1 cellular context compared by ENCODE assay signal in the genomic region with DNA sequence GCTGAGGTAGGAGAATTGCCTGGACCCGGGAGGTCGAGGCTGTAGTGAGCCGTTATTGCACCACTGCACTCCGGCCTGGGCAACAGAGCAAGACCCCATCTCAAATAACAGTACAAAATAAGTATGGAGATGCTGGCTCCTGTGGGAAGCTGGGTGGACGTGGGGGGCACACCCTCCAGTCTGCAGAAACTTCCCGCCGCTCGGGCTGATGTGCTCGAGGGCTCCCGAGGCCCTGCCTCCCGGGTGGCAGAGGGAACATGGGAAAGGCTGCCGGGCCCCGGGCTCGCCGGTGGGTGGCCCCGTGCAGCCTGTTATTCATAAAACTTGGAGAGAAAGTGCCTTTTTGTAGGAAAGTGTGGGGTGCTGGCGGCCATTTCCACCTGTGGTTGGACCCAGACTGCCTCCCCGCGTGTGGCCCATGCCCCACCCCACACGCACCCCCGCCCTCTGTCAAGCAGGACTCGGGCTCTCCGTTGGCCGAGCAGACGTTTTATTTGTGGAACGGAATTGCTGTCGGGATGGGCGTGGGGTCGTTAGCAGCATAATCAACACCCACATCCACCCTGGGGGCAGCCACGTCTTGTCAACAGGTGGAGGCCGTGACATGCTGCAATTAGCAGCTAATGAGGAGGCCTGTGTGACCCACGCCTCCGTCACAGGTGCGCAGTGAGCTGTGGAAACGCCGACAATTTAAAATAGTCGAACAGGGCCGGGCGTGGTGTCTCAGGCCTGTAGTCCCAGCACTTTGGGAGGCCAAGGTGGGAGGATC.
TF ChIP-seq lines count a peak whose summit lies in the region.

No MANE protein-coding gene starts in this region.

TF ChIP-seq in WTC11, 78 proteins besides CTCF, POLR2A, EP300 and RAD21:
- peak; percentile 44; the same call in 1 of the 2 replicates for TF ChIP-seq ZNF121 (CRISPR knock-in tag; IDR thresholded peaks at IDR 0.05)
- TF ChIP-seq EMX1 (CRISPR knock-in tag; IDR thresholded peaks at IDR 0.05): no peak
- no peak for TF ChIP-seq ZNF396 (CRISPR knock-in tag; IDR thresholded peaks at IDR 0.05; ENCODE audit: borderline replicate concordance)
- TF ChIP-seq NR2C2 (CRISPR knock-in tag; IDR thresholded peaks at IDR 0.05): no peak
- no peak for TF ChIP-seq IRF2 (CRISPR knock-in tag; IDR thresholded peaks at IDR 0.05; ENCODE audit: borderline replicate concordance, low read depth)
- TF ChIP-seq, protein P1, sequence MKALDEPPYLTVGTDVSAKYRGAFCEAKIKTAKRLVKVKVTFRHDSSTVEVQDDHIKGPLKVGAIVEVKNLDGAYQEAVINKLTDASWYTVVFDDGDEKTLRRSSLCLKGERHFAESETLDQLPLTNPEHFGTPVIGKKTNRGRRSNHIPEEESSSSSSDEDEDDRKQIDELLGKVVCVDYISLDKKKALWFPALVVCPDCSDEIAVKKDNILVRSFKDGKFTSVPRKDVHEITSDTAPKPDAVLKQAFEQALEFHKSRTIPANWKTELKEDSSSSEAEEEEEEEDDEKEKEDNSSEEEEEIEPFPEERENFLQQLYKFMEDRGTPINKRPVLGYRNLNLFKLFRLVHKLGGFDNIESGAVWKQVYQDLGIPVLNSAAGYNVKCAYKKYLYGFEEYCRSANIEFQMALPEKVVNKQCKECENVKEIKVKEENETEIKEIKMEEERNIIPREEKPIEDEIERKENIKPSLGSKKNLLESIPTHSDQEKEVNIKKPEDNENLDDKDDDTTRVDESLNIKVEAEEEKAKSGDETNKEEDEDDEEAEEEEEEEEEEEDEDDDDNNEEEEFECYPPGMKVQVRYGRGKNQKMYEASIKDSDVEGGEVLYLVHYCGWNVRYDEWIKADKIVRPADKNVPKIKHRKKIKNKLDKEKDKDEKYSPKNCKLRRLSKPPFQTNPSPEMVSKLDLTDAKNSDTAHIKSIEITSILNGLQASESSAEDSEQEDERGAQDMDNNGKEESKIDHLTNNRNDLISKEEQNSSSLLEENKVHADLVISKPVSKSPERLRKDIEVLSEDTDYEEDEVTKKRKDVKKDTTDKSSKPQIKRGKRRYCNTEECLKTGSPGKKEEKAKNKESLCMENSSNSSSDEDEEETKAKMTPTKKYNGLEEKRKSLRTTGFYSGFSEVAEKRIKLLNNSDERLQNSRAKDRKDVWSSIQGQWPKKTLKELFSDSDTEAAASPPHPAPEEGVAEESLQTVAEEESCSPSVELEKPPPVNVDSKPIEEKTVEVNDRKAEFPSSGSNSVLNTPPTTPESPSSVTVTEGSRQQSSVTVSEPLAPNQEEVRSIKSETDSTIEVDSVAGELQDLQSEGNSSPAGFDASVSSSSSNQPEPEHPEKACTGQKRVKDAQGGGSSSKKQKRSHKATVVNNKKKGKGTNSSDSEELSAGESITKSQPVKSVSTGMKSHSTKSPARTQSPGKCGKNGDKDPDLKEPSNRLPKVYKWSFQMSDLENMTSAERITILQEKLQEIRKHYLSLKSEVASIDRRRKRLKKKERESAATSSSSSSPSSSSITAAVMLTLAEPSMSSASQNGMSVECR (CRISPR knock-in tag; IDR thresholded peaks at IDR 0.05; ENCODE audit: borderline replicate concordance): no peak
- TF ChIP-seq, protein P2, sequence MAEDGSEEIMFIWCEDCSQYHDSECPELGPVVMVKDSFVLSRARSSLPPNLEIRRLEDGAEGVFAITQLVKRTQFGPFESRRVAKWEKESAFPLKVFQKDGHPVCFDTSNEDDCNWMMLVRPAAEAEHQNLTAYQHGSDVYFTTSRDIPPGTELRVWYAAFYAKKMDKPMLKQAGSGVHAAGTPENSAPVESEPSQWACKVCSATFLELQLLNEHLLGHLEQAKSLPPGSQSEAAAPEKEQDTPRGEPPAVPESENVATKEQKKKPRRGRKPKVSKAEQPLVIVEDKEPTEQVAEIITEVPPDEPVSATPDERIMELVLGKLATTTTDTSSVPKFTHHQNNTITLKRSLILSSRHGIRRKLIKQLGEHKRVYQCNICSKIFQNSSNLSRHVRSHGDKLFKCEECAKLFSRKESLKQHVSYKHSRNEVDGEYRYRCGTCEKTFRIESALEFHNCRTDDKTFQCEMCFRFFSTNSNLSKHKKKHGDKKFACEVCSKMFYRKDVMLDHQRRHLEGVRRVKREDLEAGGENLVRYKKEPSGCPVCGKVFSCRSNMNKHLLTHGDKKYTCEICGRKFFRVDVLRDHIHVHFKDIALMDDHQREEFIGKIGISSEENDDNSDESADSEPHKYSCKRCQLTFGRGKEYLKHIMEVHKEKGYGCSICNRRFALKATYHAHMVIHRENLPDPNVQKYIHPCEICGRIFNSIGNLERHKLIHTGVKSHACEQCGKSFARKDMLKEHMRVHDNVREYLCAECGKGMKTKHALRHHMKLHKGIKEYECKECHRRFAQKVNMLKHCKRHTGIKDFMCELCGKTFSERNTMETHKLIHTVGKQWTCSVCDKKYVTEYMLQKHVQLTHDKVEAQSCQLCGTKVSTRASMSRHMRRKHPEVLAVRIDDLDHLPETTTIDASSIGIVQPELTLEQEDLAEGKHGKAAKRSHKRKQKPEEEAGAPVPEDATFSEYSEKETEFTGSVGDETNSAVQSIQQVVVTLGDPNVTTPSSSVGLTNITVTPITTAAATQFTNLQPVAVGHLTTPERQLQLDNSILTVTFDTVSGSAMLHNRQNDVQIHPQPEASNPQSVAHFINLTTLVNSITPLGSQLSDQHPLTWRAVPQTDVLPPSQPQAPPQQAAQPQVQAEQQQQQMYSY (CRISPR knock-in tag; IDR thresholded peaks at IDR 0.05): no peak
